Comparison of ENCODE assay signal across 8 cellular contexts in genomic region chr16:67926181-67926742, GRCh38. TPM values are rescaled to one million over a fixed set of nuclear protein-coding genes. Genes with fewer than 3 reads are reported as not detected.
A peak's percentile ranks its signal among the peaks of the same experiment; 100 is the strongest.
DNase-seq lines count a peak whose midpoint lies in the region; ATAC-seq and TF ChIP-seq lines count a peak whose summit lies in the region.

No MANE protein-coding gene starts in this region.

- H3K4me3 ChIP-seq in spleen: no peak overlapping the region

- peak overlapping the region; percentile 25 for H3K4me3 Mint-ChIP-seq in endothelial cell (ENCODE audit: unreplicated experiment)

- H3K9me3 ChIP-seq in spleen: no peaks in the 10 kb centered on the region

- no peak for ATAC-seq in GM19328 (IDR thresholded peaks at IDR 0.05; ENCODE audit: unreplicated experiment)
- no peak for ATAC-seq in HG03469 (IDR thresholded peaks at IDR 0.05; ENCODE audit: unreplicated experiment)

- peaks cover 16% of the 10 kb centered on the region for H3K4me1 Mint-ChIP-seq in endothelial cell (ENCODE audit: unreplicated experiment)

- peaks cover 0 to 96% (median 32%) of the 10 kb centered on the region in 6 donors for H3K36me3 ChIP-seq in spleen

- H3K27me3 ChIP-seq in spleen (replicated peaks in 1 of 7): no peaks in the 10 kb centered on the region

- 46 to 67% (median 65%) methylated on average over 10 to 13 of the region's 13 CpGs for WGBS in spleen, 5 donors

- intact Hi-C loops in spleen (cut with DNase I; ENCODE audit: low total_unique reads): loop anchor here (10.0 kb wide), 1 partner anchor 251 kb away; no protein-coding TSS in a partner anchor

- H3K36me3 Mint-ChIP-seq in endothelial cell (ENCODE audit: low read depth, unreplicated experiment): no peaks in the 10 kb centered on the region

- peak overlapping the region; percentile 42 for H3K27ac Mint-ChIP-seq in endothelial cell (ENCODE audit: unreplicated experiment)

- H3K9me3 Mint-ChIP-seq in endothelial cell (ENCODE audit: unreplicated experiment): no peaks in the 10 kb centered on the region

- TF ChIP-seq CTCF in endothelial cell (IDR thresholded peaks at IDR 0.05; ENCODE audit: unreplicated experiment): no peak
- TF ChIP-seq CTCF in spleen (IDR thresholded peaks at IDR 0.05 in 8 of 11, conservative IDR thresholded peaks at IDR 0.05 in 3 of 11): no peak
- no peak for TF ChIP-seq CTCF in GM10266 (IDR thresholded peaks at IDR 0.05; ENCODE audit: control insufficient read depth, insufficient read depth, low read depth, missing control alignments)

- H3K27me3 Mint-ChIP-seq in endothelial cell (ENCODE audit: unreplicated experiment): peaks cover 6% of the 10 kb centered on the region

- H3K27ac ChIP-seq in spleen: peak overlapping the region in 5 of 8 donors; percentile 32 to 72 (median 44)

- POLR2A ChIA-PET in HEK293T (lab: Yijun Ruan, JAX): interaction anchor here (0.9 to 2.9 kb wide), 4 partner anchors 9 to 207 kb away, joined by 3 to 12 read pairs (median 6); partner anchors contain the start of genes GFOD2, NUTF2 and PSKH1

- DNase-seq in HEK293T (ENCODE audit: extremely low spot score) (peak; percentile 62), NCI-H526 (lab: John Stamatoyannopoulos, UW) (peak; percentile 83 to 85), endothelial cell (ENCODE audit: low spot score) (no peak), spleen (peak; percentile 77), dedifferentiated amniotic fluid mesenchymal stem cell (ENCODE audit: extremely low spot score) (no peak), GM10266 (ENCODE audit: extremely low spot score) (no peak)

- TF ChIP-seq POLR2A in spleen (IDR thresholded peaks at IDR 0.05): no peak

- CTCF ChIA-PET in HEK293T (lab: Yijun Ruan, JAX): interaction anchor here (0.8 to 1.2 kb wide), 4 partner anchors 42 to 254 kb away, joined by 3 to 4 read pairs (median 3); no protein-coding TSS in a partner anchor

- peaks cover 8 to 54% (median 26%) of the 10 kb centered on the region in 6 donors for H3K4me1 ChIP-seq in spleen

TF ChIP-seq in HEK293T, 16 proteins besides CTCF, POLR2A, EP300 and RAD21:
- TF ChIP-seq TARDBP (IDR thresholded peaks at IDR 0.05) (no peak), SUZ12 (IDR thresholded peaks at IDR 0.05) (no peak), HDGF (IDR thresholded peaks at IDR 0.05; ENCODE audit: borderline replicate concordance) (no peak), SP1 (IDR thresholded peaks at IDR 0.05) (no peak), L3MBTL2 (conservative IDR thresholded peaks at IDR 0.05) (no peak), ZNF384 (IDR thresholded peaks at IDR 0.05) (no peak), ELF4 (IDR thresholded peaks at IDR 0.05) (no peak), LEF1 (IDR thresholded peaks at IDR 0.05; ENCODE audit: borderline replicate concordance) (no peak), CTBP1 (IDR thresholded peaks at IDR 0.05; ENCODE audit: borderline replicate concordance) (no peak), FOXM1 (IDR thresholded peaks at IDR 0.05; ENCODE audit: borderline replicate concordance) (no peak), NFRKB (IDR thresholded peaks at IDR 0.05) (no peak), PKNOX1 (IDR thresholded peaks at IDR 0.05) (no peak), ARNT (IDR thresholded peaks at IDR 0.05) (no peak), FOXA1 (IDR thresholded peaks at IDR 0.05) (no peak), FOXK2 (IDR thresholded peaks at IDR 0.05) (no peak), BHLHE40 (IDR thresholded peaks at IDR 0.05; ENCODE audit: borderline replicate concordance) (no peak)

RNA-seq across cellular contexts. Expression of gene CTRL, which starts 5.4 kb away (rescaled TPM):
- total RNA-seq in endothelial cell (ENCODE audit: unreplicated experiment) (0.56 TPM), spleen (1 to 10 TPM; 2.0 to 8.5 (median 4.6) TPM)
- 10 to 100 TPM in 1 of 3 donors, 1 to 10 TPM in 2; 2.7 to 10.3 (median 4.8) TPM for polyA plus RNA-seq in spleen

RNA-seq across cellular contexts. Expression of gene PSMB10, which starts 10.4 kb away (rescaled TPM):
- total RNA-seq in endothelial cell (ENCODE audit: unreplicated experiment) (15.3 TPM), spleen (100 to 1,000 TPM in 6 of 7 donors, 10 to 100 TPM in 1; 80.3 to 152 (median 128) TPM)
- 100 to 1,000 TPM; 207 to 236 (median 236) TPM for polyA plus RNA-seq in spleen

RNA-seq across cellular contexts. Expression of gene LCAT, which starts 17.7 kb away (rescaled TPM):
- total RNA-seq in endothelial cell (ENCODE audit: unreplicated experiment) (17.0 TPM), spleen (10 to 100 TPM in 5 of 7 donors, 1 to 10 TPM in 2; 5.2 to 28.5 (median 13.7) TPM)
- polyA plus RNA-seq in spleen: 10 to 100 TPM in 2 of 3 donors, 1 to 10 TPM in 1; 8.5 to 51.6 (median 40.2) TPM

RNA-seq across cellular contexts. Expression of gene PSKH1, which starts 33.2 kb away (rescaled TPM):
- total RNA-seq in endothelial cell (ENCODE audit: unreplicated experiment) (47.5 TPM), spleen (10 to 100 TPM; 13.0 to 31.3 (median 26.0) TPM)
- polyA plus RNA-seq in spleen: 10 to 100 TPM in 1 of 3 donors, 1 to 10 TPM in 2; 5.0 to 16.2 (median 6.8) TPM

RNA-seq across cellular contexts. Expression of gene NRN1L, which starts 41.6 kb away (rescaled TPM):
- total RNA-seq in endothelial cell (ENCODE audit: unreplicated experiment): 0.56 TPM
- 1 to 10 TPM in 3 of 7 donors, under 1 TPM in 2, not detected in 2; 0.60 to 6.2 (median 1.2) TPM for total RNA-seq in spleen
- polyA plus RNA-seq in spleen: 1 to 10 TPM; 2.5 to 4.4 (median 3.4) TPM

Comparison
In these comparisons a context has a peak if more than half of its experiments do, and no peak if none do; other contexts are left out.
1. DNase-seq: peak in HEK293T (single experiment), NCI-H526 (2 of 2) and spleen (single experiment); none in endothelial cell (single experiment), dedifferentiated amniotic fluid mesenchymal stem cell (single experiment) and GM10266 (single experiment).